1 cellular context compared by ENCODE assay signal in the genomic region with DNA sequence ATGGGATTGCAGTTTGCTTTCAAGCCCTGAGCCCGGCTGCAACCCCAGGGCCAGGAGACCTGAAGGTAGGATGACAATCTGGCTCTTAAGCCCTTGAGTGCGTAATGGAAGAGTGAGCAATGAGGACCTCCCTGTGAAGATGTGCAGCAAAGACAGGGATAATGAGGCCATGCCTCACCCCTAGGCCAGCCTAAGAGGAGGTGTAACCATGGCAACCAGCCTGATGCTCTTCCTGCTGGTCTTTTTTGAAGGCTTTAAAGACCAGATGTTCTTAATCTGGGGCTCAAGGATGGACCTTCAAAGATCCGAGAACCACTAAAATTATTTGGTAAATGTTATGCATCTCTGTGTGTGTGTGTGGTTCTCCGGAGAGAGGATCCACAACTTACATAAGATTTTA.
A peak's percentile ranks its signal among the peaks of the same experiment; 100 is the strongest.
TF ChIP-seq lines count a peak whose summit lies in the region.

No MANE protein-coding gene starts in this region.

TF ChIP-seq in K562, 482 proteins besides CTCF, POLR2A, EP300 and RAD21:
- TF ChIP-seq CTBP1 (IDR thresholded peaks at IDR 0.05; ENCODE audit: borderline replicate concordance) = peak; percentile 31; the same call in 1 of the 2 replicates
- TF ChIP-seq ZNF444 (CRISPR knock-in tag; IDR thresholded peaks at IDR 0.05) = no peak
- peak; percentile 88 for TF ChIP-seq RFX1 (IDR thresholded peaks at IDR 0.05)
- TF ChIP-seq, protein P1, sequence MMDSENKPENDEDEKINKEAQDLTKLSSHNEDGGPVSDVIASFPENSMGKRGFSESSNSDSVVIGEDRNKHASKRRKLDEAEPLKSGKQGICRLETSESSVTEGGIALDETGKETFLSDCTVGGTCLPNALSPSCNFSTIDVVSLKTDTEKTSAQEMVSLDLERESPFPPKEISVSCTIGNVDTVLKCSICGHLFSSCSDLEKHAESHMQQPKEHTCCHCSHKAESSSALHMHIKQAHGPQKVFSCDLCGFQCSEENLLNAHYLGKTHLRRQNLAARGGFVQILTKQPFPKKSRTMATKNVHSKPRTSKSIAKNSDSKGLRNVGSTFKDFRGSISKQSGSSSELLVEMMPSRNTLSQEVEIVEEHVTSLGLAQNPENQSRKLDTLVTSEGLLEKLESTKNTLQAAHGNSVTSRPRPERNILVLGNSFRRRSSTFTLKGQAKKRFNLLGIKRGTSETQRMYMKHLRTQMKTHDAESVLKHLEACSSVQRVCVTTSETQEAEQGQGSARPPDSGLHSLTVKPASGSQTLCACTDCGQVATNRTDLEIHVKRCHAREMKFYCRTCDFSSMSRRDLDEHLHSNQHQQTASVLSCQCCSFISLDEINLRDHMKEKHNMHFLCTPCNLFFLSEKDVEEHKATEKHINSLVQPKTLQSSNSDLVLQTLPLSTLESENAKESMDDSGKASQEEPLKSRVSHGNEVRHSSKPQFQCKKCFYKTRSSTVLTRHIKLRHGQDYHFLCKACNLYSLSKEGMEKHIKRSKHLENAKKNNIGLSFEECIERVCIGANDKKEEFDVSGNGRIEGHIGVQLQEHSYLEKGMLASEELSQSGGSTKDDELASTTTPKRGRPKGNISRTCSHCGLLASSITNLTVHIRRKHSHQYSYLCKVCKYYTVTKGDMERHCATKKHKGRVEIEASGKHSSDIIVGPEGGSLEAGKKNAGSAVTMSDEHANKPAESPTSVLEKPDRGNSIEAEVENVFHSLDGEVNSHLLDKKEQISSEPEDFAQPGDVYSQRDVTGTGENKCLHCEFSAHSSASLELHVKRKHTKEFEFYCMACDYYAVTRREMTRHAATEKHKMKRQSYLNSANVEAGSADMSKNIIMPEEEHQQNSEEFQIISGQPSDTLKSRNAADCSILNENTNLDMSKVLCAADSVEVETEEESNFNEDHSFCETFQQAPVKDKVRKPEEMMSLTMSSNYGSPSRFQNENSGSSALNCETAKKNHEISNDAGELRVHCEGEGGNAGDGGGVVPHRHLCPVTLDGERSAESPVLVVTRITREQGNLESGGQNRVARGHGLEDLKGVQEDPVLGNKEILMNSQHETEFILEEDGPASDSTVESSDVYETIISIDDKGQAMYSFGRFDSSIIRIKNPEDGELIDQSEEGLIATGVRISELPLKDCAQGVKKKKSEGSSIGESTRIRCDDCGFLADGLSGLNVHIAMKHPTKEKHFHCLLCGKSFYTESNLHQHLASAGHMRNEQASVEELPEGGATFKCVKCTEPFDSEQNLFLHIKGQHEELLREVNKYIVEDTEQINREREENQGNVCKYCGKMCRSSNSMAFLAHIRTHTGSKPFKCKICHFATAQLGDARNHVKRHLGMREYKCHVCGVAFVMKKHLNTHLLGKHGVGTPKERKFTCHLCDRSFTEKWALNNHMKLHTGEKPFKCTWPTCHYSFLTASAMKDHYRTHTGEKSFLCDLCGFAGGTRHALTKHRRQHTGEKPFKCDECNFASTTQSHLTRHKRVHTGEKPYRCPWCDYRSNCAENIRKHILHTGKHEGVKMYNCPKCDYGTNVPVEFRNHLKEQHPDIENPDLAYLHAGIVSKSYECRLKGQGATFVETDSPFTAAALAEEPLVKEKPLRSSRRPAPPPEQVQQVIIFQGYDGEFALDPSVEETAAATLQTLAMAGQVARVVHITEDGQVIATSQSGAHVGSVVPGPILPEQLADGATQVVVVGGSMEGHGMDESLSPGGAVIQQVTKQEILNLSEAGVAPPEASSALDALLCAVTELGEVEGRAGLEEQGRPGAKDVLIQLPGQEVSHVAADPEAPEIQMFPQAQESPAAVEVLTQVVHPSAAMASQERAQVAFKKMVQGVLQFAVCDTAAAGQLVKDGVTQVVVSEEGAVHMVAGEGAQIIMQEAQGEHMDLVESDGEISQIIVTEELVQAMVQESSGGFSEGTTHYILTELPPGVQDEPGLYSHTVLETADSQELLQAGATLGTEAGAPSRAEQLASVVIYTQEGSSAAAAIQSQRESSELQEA (IDR thresholded peaks at IDR 0.05; ENCODE audit: low read depth) = no peak
- no peak for TF ChIP-seq NCOA2 (IDR thresholded peaks at IDR 0.05; ENCODE audit: partially characterized antibody in 2 of 2)
